Comparison of ENCODE assay signal across 13 cellular contexts in the genomic region with DNA sequence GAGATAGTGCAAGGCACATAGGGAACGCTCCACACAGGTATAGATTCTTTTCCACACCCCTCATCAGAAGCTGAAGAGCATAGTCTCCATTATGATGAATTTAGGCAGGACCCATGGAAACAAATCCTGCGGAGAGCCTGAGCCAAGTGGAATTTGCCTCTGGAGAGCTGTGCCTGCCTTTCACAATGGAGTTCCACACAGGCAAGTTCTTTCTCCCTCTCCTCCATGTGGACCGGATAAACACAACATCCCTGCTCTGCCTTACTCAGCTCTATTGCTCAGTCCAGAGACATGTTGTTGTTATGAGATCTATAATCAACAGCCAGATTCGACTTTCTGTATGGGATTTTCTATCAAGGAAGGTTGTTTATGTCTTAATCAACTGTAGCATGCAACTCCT. TPM values are rescaled to one million over a fixed set of nuclear protein-coding genes. Genes with fewer than 3 reads are reported as not detected.
DNase-seq lines count a peak whose midpoint lies in the region; ATAC-seq and TF ChIP-seq lines count a peak whose summit lies in the region.
"Had no signal": no experiment of that assay in that cellular context is flagged by ENCODE, and none has a peak within 500 bp of the region (broad histone marks: within the 10 kb centered on the region; RNA-seq: fewer than 3 reads in every experiment).

No MANE protein-coding gene starts in this region.

- no peak overlapping the region for H3K4me2 ChIP-seq in mesenchymal stem cell (ENCODE audit: low read length, poor library complexity, severe bottlenecking)
- H3K4me2 ChIP-seq: BLaER1 treated with 17β-estradiol and CSF1 and Interleukin-3, amounts not matched to agents 10 nM and 100 nM had no signal

- H2AFZ ChIP-seq in mesenchymal stem cell (ENCODE audit: low read depth, low read length), result no peak overlapping the region

- no peak overlapping the region for H2BK12ac ChIP-seq in mesenchymal stem cell (ENCODE audit: low read length in 2 of 2)

- H3K27me3 ChIP-seq in esophagus muscularis mucosa (no peaks in the 10 kb centered on the region), mesenchymal stem cell (ENCODE audit: control insufficient read depth in 1 of 2, insufficient read depth in 1 of 2, low read length in 2 of 2) (peaks cover 0 to 10% of the 10 kb centered on the region in 2 experiments), sigmoid colon (no peaks in the 10 kb centered on the region), gastrocnemius medialis (no peaks in the 10 kb centered on the region)
- H3K27me3 ChIP-seq: BLaER1 treated with 17β-estradiol and CSF1 and Interleukin-3, amounts not matched to agents 10 nM and 100 nM had no signal

- H3K27ac ChIP-seq in esophagus muscularis mucosa (replicated peaks in 1 of 4), result no peak overlapping the region
- no peak overlapping the region for H3K27ac ChIP-seq in mesenchymal stem cell (ENCODE audit: low read length, poor library complexity, severe bottlenecking)
- H3K27ac ChIP-seq in temporal lobe (ENCODE audit: low read depth, low read length), result peak overlapping the region; percentile 17
- no peak overlapping the region for H3K27ac ChIP-seq in sigmoid colon
- no peak overlapping the region for H3K27ac ChIP-seq in gastrocnemius medialis
- H3K27ac ChIP-seq: BLaER1 treated with 17β-estradiol and CSF1 and Interleukin-3, amounts not matched to agents 10 nM and 100 nM had no signal

- no peak overlapping the region for H3K4ac ChIP-seq in mesenchymal stem cell (ENCODE audit: low read depth in 1 of 2, low read length in 2 of 2)

- H3K79me1 ChIP-seq in mesenchymal stem cell (replicated peaks; ENCODE audit: low read length, poor library complexity, severe bottlenecking), result no peaks in the 10 kb centered on the region

- peaks cover 0 to 5% (median 0%) of the 10 kb centered on the region in 4 donors for H3K4me1 ChIP-seq in esophagus muscularis mucosa
- no peaks in the 10 kb centered on the region for H3K4me1 ChIP-seq in mesenchymal stem cell (ENCODE audit: control insufficient read depth, insufficient read depth, low read depth, low read length)
- H3K4me1 ChIP-seq in sigmoid colon, result no peaks in the 10 kb centered on the region
- H3K4me1 ChIP-seq in gastrocnemius medialis, result no peaks in the 10 kb centered on the region

- H3K14ac ChIP-seq in mesenchymal stem cell (ENCODE audit: low read length in 2 of 2), result no peak overlapping the region

- H3K9me3 ChIP-seq in esophagus muscularis mucosa (no peaks in the 10 kb centered on the region), mesenchymal stem cell (ENCODE audit: control insufficient read depth, low read length) (no peaks in the 10 kb centered on the region), sigmoid colon (no peaks in the 10 kb centered on the region), gastrocnemius medialis (no peaks in the 10 kb centered on the region)
- H3K9me3 ChIP-seq: BLaER1 treated with 17β-estradiol and CSF1 and Interleukin-3, amounts not matched to agents 10 nM and 100 nM had no signal

- in situ Hi-C loops in gastrocnemius medialis (cut with MboI; ENCODE audit: low sequenced_read_pairs in 4 of 4), result loop anchor here in 1 of 4 donors (25.0 kb wide), 1 partner anchor 329 kb away; a partner anchor contains a TSS

- H2BK5ac ChIP-seq in mesenchymal stem cell (ENCODE audit: low read depth, low read length, poor library complexity, severe bottlenecking), result no peak overlapping the region

- no peak overlapping the region for H2BK120ac ChIP-seq in mesenchymal stem cell (ENCODE audit: low read depth, low read length)

- no peak overlapping the region for H2AK5ac ChIP-seq in mesenchymal stem cell (ENCODE audit: low read length, severe bottlenecking)

- TF ChIP-seq EP300 in esophagus muscularis mucosa (IDR thresholded peaks at IDR 0.05) (no peak), sigmoid colon (IDR thresholded peaks at IDR 0.05) (no peak)

- H3K18ac ChIP-seq in mesenchymal stem cell (ENCODE audit: low read depth in 1 of 2, low read length in 2 of 2), result no peak overlapping the region

- H3K23ac ChIP-seq in mesenchymal stem cell (ENCODE audit: low read length in 2 of 2), result no peak overlapping the region

- intact Hi-C loops in esophagus muscularis mucosa (cut with DNase I) (no loop called here), sigmoid colon (cut with DNase I) (no loop called here), gastrocnemius medialis (cut with DNase I; ENCODE audit: low total_unique reads) (no loop called here)

- H3K4me3 ChIP-seq in esophagus muscularis mucosa, result no peak overlapping the region
- H3K4me3 ChIP-seq in mesenchymal stem cell (ENCODE audit: insufficient read depth in 1 of 2, low read depth in 1 of 2, low read length in 2 of 2), result no peak overlapping the region
- H3K4me3 ChIP-seq in sigmoid colon, result no peak overlapping the region
- H3K4me3 ChIP-seq in gastrocnemius medialis, result no peak overlapping the region
- H3K4me3 ChIP-seq: BLaER1 treated with 17β-estradiol and CSF1 and Interleukin-3, amounts not matched to agents 10 nM and 100 nM had no signal

- DNase-seq in H4 (ENCODE audit: low spot score) (peak; percentile 45), esophagus muscularis mucosa (ENCODE audit: extremely low spot score) (peak; percentile 1), mesenchymal stem cell (peak; percentile 23), sigmoid colon (no peak), gastrocnemius medialis (no peak)
- DNase-seq: ACHN; CD4-positive, CD25-positive, alpha-beta regulatory T cell; DMS53; GF-D8 had no signal

- H3K9ac ChIP-seq in mesenchymal stem cell (ENCODE audit: low read length), result no peak overlapping the region
- H3K9ac ChIP-seq: BLaER1 treated with 17β-estradiol and CSF1 and Interleukin-3, amounts not matched to agents 10 nM and 100 nM had no signal

- WGBS in esophagus muscularis mucosa, result 75% methylated on average over 4 of the region's 4 CpGs
- WGBS in mesenchymal stem cell, result 78% methylated on average over 2 of the region's 4 CpGs
- 66 to 77% methylated on average over 4 of the region's 4 CpGs for WGBS in sigmoid colon, 2 donors

- no peak overlapping the region for H2BK15ac ChIP-seq in mesenchymal stem cell (ENCODE audit: low read depth, poor library complexity, severe bottlenecking)

- TF ChIP-seq CTCF in esophagus muscularis mucosa (IDR thresholded peaks at IDR 0.05) (no peak), sigmoid colon (IDR thresholded peaks at IDR 0.05) (no peak), gastrocnemius medialis (IDR thresholded peaks at IDR 0.05 in 4 of 5, conservative IDR thresholded peaks at IDR 0.05 in 1 of 5) (no peak)

- no peak for TF ChIP-seq POLR2A in esophagus muscularis mucosa (IDR thresholded peaks at IDR 0.05; ENCODE audit: low read depth)
- no peak for TF ChIP-seq POLR2A in sigmoid colon (IDR thresholded peaks at IDR 0.05)
- no peak for TF ChIP-seq POLR2A in gastrocnemius medialis (IDR thresholded peaks at IDR 0.05)

- no peak overlapping the region for H4K8ac ChIP-seq in mesenchymal stem cell (ENCODE audit: low read length)

- no peaks in the 10 kb centered on the region for H3K36me3 ChIP-seq in esophagus muscularis mucosa
- no peaks in the 10 kb centered on the region for H3K36me3 ChIP-seq in mesenchymal stem cell (ENCODE audit: control insufficient read depth in 1 of 2, insufficient read depth in 2 of 2, low read depth in 1 of 2, low read length in 2 of 2)
- no peaks in the 10 kb centered on the region for H3K36me3 ChIP-seq in sigmoid colon
- no peaks in the 10 kb centered on the region for H3K36me3 ChIP-seq in gastrocnemius medialis
- H3K36me3 ChIP-seq: BLaER1 treated with 17β-estradiol and CSF1 and Interleukin-3, amounts not matched to agents 10 nM and 100 nM had no signal

- ATAC-seq in GM21723 (IDR thresholded peaks at IDR 0.05; ENCODE audit: unreplicated experiment) (no peak), gastrocnemius medialis (no peak)
- ATAC-seq: HCT116 had no signal

- H4K91ac ChIP-seq in mesenchymal stem cell (ENCODE audit: low read length), result no peak overlapping the region

RNA-seq across cellular contexts. Expression of a gene that starts 59.4 kb away (rescaled TPM):
- 55.0 and 58.3 TPM in 2 replicates for total RNA-seq in H4 (2014; rRNA removed; shearing (Covaris generic))
- total RNA-seq in esophagus muscularis mucosa, result 10 to 100 TPM; 31.1 to 42.9 (median 38.7) TPM
- 0.25 TPM for polyA plus RNA-seq in mesenchymal stem cell (2013, experiment 1 of 2)
- 0.26 TPM for polyA plus RNA-seq in mesenchymal stem cell (2013, experiment 2 of 2)
- total RNA-seq in temporal lobe, result 59.3 TPM
- 10 to 100 TPM; 33.9 to 63.1 (median 41.5) TPM for total RNA-seq in sigmoid colon
- polyA plus RNA-seq in sigmoid colon, result 10 to 100 TPM in 1 of 3 donors, 1 to 10 TPM in 2; 2.3 to 13.6 (median 2.4) TPM
- total RNA-seq in gastrocnemius medialis, result 10 to 100 TPM in 3 of 4 donors, 1 to 10 TPM in 1; 8.4 to 18.9 (median 14.6) TPM

Comparison
In these comparisons a context has a peak if more than half of its experiments do, and no peak if none do; other contexts are left out.
1. DNase-seq: peak in H4 (single experiment), esophagus muscularis mucosa (single experiment) and mesenchymal stem cell (single experiment); none in sigmoid colon (single experiment) and gastrocnemius medialis (0 of 2).